In the genomic region with DNA sequence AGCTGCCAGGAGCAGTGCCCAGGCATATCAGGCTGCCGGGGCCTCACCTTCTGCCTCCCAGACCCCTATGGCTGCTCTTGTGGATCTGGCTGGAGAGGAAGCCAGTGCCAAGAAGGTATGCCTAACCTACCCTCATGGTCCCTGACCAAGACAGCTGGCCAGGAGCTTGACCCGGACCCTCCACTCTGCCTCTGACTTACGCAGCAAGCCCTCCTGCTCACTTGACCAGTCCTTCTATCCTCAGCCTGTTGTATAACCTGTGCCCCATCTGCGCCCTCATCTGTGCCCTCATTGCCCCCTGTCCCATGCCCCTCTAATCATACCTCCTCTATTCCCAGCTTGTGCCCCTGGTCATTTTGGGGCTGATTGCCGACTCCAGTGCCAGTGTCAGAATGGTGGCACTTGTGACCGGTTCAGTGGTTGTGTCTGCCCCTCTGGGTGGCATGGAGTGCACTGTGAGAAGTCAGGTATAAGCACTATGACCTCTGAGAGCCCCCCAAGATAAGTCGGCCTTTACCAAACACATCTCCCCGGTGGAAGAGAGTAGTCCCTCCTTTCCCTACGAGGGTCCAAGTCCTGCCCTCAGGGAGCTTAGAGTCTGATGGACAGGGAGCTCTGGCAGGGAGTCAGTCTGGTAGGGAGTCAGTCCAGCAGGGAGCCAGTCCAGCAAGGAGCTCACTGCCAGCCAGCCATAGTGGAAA, we compare ENCODE assay signal across 28 cellular contexts. TPM values are rescaled to one million over a fixed set of nuclear protein-coding genes. Genes with fewer than 3 reads are reported as not detected.
"Had no signal": no experiment of that assay in that cellular context is flagged by ENCODE, and none has a peak within 500 bp of the region (broad histone marks: within the 10 kb centered on the region; RNA-seq: fewer than 3 reads in every experiment).

No MANE protein-coding gene starts in this region.

- H3K36me3 ChIP-seq: colonic mucosa, gastrocnemius medialis, transverse colon, uterus had no signal

- H3K4me3 Mint-ChIP-seq: activated B cell treated with CpG ODN at 0.5 μM for 24 hours; activated CD8-positive, alpha-beta T cell treated with anti-CD3 and anti-CD28 coated beads for 36 hours; activated naive CD4-positive, alpha-beta T cell treated with anti-CD3 and anti-CD28 coated beads, Interleukin-2, amount 50 U/mL, for 24 hours; central memory CD8-positive, alpha-beta T cell; memory B cell; naive thymus-derived CD8-positive, alpha-beta T cell; neural crest cell; T-cell; T-helper 2 cell treated with Interferon-gamma antibody and Interleukin-4, amounts not matched to agents 5 μg/mL and 100 μg/mL, for 36 hours had no signal

- H3K4me3 ChIP-seq: colonic mucosa, gastrocnemius medialis, transverse colon, uterus had no signal

- H3K27ac ChIP-seq: colonic mucosa, gastrocnemius medialis, transverse colon, uterus had no signal

- DNase-seq: activated B cell treated with CpG ODN at 0.5 μM for 24 hours; activated CD4-positive, alpha-beta T cell treated with anti-CD3 and anti-CD28 coated beads, Interleukin-2, amount 50 U/mL, for 1 hour; activated CD8-positive, alpha-beta T cell treated with anti-CD3 and anti-CD28 coated beads for 36 hours; activated T-cell treated with anti-CD3 and anti-CD28 coated beads, Interleukin-2, amount 50 U/mL, for 48 hours; colonic mucosa; effector memory CD4-positive, alpha-beta T cell; erythroblast; gastrocnemius medialis; glutamatergic neuron; occipital lobe; right cardiac atrium; stimulated activated CD4-positive, alpha-beta T cell treated with anti-CD3 and anti-CD28 coated beads, Interleukin-12 subunit alpha, Interleukin-12 subunit beta, amount 100 ng/mL, for 4 hours; stimulated activated CD4-positive, alpha-beta T cell treated with anti-CD3 and anti-CD28 coated beads, Interleukin-4, amount 100 ng/mL, for 4 hours; stimulated activated naive CD4-positive, alpha-beta T cell treated with Interleukin-2 at 50 U/mL for 16 hours; T-cell; transverse colon; uterus had no signal

- H3K4me1 Mint-ChIP-seq: activated B cell treated with CpG ODN at 0.5 μM for 24 hours; activated naive CD4-positive, alpha-beta T cell treated with anti-CD3 and anti-CD28 coated beads, Interleukin-2, amount 50 U/mL, for 24 hours; central memory CD8-positive, alpha-beta T cell; T-cell had no signal

- H3K36me3 Mint-ChIP-seq: activated naive CD4-positive, alpha-beta T cell treated with anti-CD3 and anti-CD28 coated beads, Interleukin-2, amount 50 U/mL, for 24 hours; naive thymus-derived CD8-positive, alpha-beta T cell; T-cell had no signal

- H3K9me3 Mint-ChIP-seq: activated B cell treated with CpG ODN at 0.5 μM for 24 hours; activated CD8-positive, alpha-beta T cell treated with anti-CD3 and anti-CD28 coated beads for 36 hours; activated naive CD4-positive, alpha-beta T cell treated with anti-CD3 and anti-CD28 coated beads, Interleukin-2, amount 50 U/mL, for 24 hours; activated T-helper 2 cell treated with anti-CD3 and anti-CD28 coated beads, Interferon-gamma antibody, Interleukin-2, Interleukin-4, amounts not matched to agents 10 μg/mL and 5 μg/mL and 100 μg/mL, durations not matched to agents 14 hours and 24 hours and 36 hours; central memory CD8-positive, alpha-beta T cell; memory B cell; naive thymus-derived CD8-positive, alpha-beta T cell; neural crest cell; T-cell; T-helper 2 cell treated with Interferon-gamma antibody and Interleukin-4, amounts not matched to agents 5 μg/mL and 100 μg/mL, for 36 hours had no signal

- H3K27me3 ChIP-seq: colonic mucosa, gastrocnemius medialis, transverse colon, uterus had no signal

- H3K9me3 ChIP-seq: colonic mucosa, gastrocnemius medialis, transverse colon, uterus had no signal

- H3K27me3 Mint-ChIP-seq: activated CD8-positive, alpha-beta T cell treated with anti-CD3 and anti-CD28 coated beads for 36 hours; activated naive CD4-positive, alpha-beta T cell treated with anti-CD3 and anti-CD28 coated beads, Interleukin-2, amount 50 U/mL, for 24 hours had no signal

- H3K27ac Mint-ChIP-seq: activated B cell treated with CpG ODN at 0.5 μM for 24 hours; activated CD8-positive, alpha-beta T cell treated with anti-CD3 and anti-CD28 coated beads for 36 hours; activated naive CD4-positive, alpha-beta T cell treated with anti-CD3 and anti-CD28 coated beads, Interleukin-2, amount 50 U/mL, for 24 hours; activated T-helper 2 cell treated with anti-CD3 and anti-CD28 coated beads, Interferon-gamma antibody, Interleukin-2, Interleukin-4, amounts not matched to agents 10 μg/mL and 5 μg/mL and 100 μg/mL, durations not matched to agents 14 hours and 24 hours and 36 hours; memory B cell; T-cell; T-helper 2 cell treated with Interferon-gamma antibody and Interleukin-4, amounts not matched to agents 5 μg/mL and 100 μg/mL, for 36 hours had no signal

- ATAC-seq: activated CD8-positive, alpha-beta T cell treated with anti-CD3 and anti-CD28 coated beads for 36 hours; gastrocnemius medialis; naive thymus-derived CD8-positive, alpha-beta T cell; right cardiac atrium; T-cell had no signal

- H3K4me1 ChIP-seq: gastrocnemius medialis, uterus had no signal

RNA-seq across cellular contexts. Expression of gene TIE1, which starts 6.8 kb away (rescaled TPM):
- total RNA-seq: activated B cell treated with CpG ODN at 0.5 μM for 24 hours; naive thymus-derived CD8-positive, alpha-beta T cell had no signal
- polyA plus RNA-seq: naive thymus-derived CD8-positive, alpha-beta T cell had no signal

RNA-seq across cellular contexts. Expression of gene C1orf210, which starts 22.2 kb away (rescaled TPM):
- total RNA-seq: activated B cell treated with CpG ODN at 0.5 μM for 24 hours; activated CD8-positive, alpha-beta T cell treated with anti-CD3 and anti-CD28 coated beads for 36 hours; activated T-helper 2 cell treated with anti-CD3 and anti-CD28 coated beads, Interferon-gamma antibody, Interleukin-2, Interleukin-4, amounts not matched to agents 10 μg/mL and 5 μg/mL and 100 μg/mL, durations not matched to agents 14 hours and 24 hours and 36 hours; dermis microvascular lymphatic vessel endothelial cell; naive thymus-derived CD8-positive, alpha-beta T cell; neural crest cell; occipital lobe; right cardiac atrium; skeletal muscle tissue; temporal lobe had no signal

RNA-seq across cellular contexts. Expression of gene MPL, which starts 30.0 kb away (rescaled TPM):
- total RNA-seq: activated B cell treated with CpG ODN at 0.5 μM for 24 hours; activated CD8-positive, alpha-beta T cell treated with anti-CD3 and anti-CD28 coated beads for 36 hours; activated T-helper 2 cell treated with anti-CD3 and anti-CD28 coated beads, Interferon-gamma antibody, Interleukin-2, Interleukin-4, amounts not matched to agents 10 μg/mL and 5 μg/mL and 100 μg/mL, durations not matched to agents 14 hours and 24 hours and 36 hours; bronchial epithelial cell; gastrocnemius medialis; naive thymus-derived CD8-positive, alpha-beta T cell; neural crest cell; occipital lobe; skeletal muscle tissue; temporal lobe had no signal
- polyA plus RNA-seq: naive thymus-derived CD8-positive, alpha-beta T cell had no signal

RNA-seq across cellular contexts. Expression of gene TMEM125, which starts 37.8 kb away (rescaled TPM):
- total RNA-seq: activated B cell treated with CpG ODN at 0.5 μM for 24 hours; activated T-helper 2 cell treated with anti-CD3 and anti-CD28 coated beads, Interferon-gamma antibody, Interleukin-2, Interleukin-4, amounts not matched to agents 10 μg/mL and 5 μg/mL and 100 μg/mL, durations not matched to agents 14 hours and 24 hours and 36 hours; dermis microvascular lymphatic vessel endothelial cell; gastrocnemius medialis; naive thymus-derived CD8-positive, alpha-beta T cell had no signal
